31 cellular contexts compared by ENCODE assay signal in the genomic region with DNA sequence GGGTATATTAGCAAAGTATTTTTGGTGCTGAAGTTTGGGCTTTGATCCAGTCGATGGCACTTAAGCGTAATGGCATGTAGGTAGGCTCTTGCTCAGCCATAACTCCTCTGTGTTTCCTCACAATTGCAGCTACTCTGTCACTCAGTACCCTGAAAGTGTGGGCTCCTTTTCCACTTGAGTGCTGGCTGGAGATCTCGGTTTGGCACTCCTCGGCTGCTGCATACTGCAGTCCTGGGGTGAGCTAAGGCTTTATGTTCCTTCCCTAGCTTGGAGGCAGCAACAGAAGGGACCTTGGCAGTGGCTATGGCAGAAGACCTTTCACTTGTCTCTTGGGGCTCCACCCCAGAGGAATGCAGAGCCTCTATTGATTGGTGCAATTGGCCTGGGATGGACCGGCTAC.
"Had no signal": no experiment of that assay in that cellular context is flagged by ENCODE, and none has a peak within 500 bp of the region (broad histone marks: within the 10 kb centered on the region; RNA-seq: fewer than 3 reads in every experiment).

No MANE protein-coding gene starts in this region.

- H3K4me3 Mint-ChIP-seq: dendritic cell treated with granulocyte-macrophage colony-stimulating factor and Interleukin-4, amounts not matched to agents 40 ng/mL and 50 ng/mL, for 4 days; endodermal cell; mesothelial cell of epicardium; naive B cell; natural killer cell treated with Interleukin-12 subunit alpha and Interleukin-12 subunit beta and Interleukin-15 and Interleukin-18, amount 100 ng/mL, for 72 hours; neural crest cell had no signal

- DNase-seq: colonic mucosa; effector CD8-positive, alpha-beta T cell; foreskin fibroblast; gastrocnemius medialis; heart right ventricle; hippocampal formation; left cardiac atrium; left ventricle myocardium inferior; mesenchymal stem cell; mucosa of descending colon; naive B cell; stimulated activated CD4-positive, alpha-beta T cell treated with anti-CD3 and anti-CD28 coated beads, Interleukin-12 subunit alpha, Interleukin-12 subunit beta, amount 100 ng/mL, for 4 hours; stimulated activated CD4-positive, alpha-beta T cell treated with anti-CD3 and anti-CD28 coated beads, Interleukin-1b, Interleukin-23, amount 100 ng/mL, for 48 hours; stimulated activated CD4-positive, alpha-beta T cell treated with anti-CD3 and anti-CD28 coated beads, Interleukin-4, amount 100 ng/mL, for 1 hour; stimulated activated CD8-positive, alpha-beta memory T cell treated with anti-CD3 and anti-CD28 coated beads, Interleukin-4, amount 100 ng/mL, for 48 hours; stimulated activated naive CD4-positive, alpha-beta T cell; stomach had no signal

- H3K9me3 ChIP-seq: colonic mucosa, gastrocnemius medialis, mucosa of descending colon, prostate gland, tibial nerve, vagina had no signal

- H3K9me3 Mint-ChIP-seq: endodermal cell; natural killer cell treated with Interleukin-12 subunit alpha and Interleukin-12 subunit beta and Interleukin-15 and Interleukin-18, amount 100 ng/mL, for 72 hours had no signal

- H3K27ac ChIP-seq: colonic mucosa, epithelial cell of prostate, gastrocnemius medialis, heart right ventricle, left ventricle myocardium inferior, parathyroid adenoma, prostate gland, right atrium auricular region, stomach, tibial nerve, vagina had no signal

- H3K27me3 Mint-ChIP-seq: dendritic cell treated with granulocyte-macrophage colony-stimulating factor and Interleukin-4, amounts not matched to agents 40 ng/mL and 50 ng/mL, for 4 days had no signal

- H3K4me3 ChIP-seq: colonic mucosa, gastrocnemius medialis, heart right ventricle, left ventricle myocardium inferior, mucosa of descending colon, prostate gland, right atrium auricular region, smooth muscle cell, stomach, tibial nerve, vagina had no signal

- H3K36me3 ChIP-seq: colonic mucosa, gastrocnemius medialis, heart right ventricle, left ventricle myocardium inferior, prostate gland, right atrium auricular region, stomach, tibial nerve, vagina had no signal

- H3K27me3 ChIP-seq: colonic mucosa, gastrocnemius medialis, heart right ventricle, right atrium auricular region, stomach, tibial nerve, vagina had no signal

- H3K4me1 Mint-ChIP-seq: mesothelial cell of epicardium, naive B cell, neural crest cell had no signal

- H3K36me3 Mint-ChIP-seq: mesothelial cell of epicardium; naive B cell; natural killer cell treated with Interleukin-12 subunit alpha and Interleukin-12 subunit beta and Interleukin-15 and Interleukin-18, amount 100 ng/mL, for 72 hours had no signal

- ATAC-seq: esophagus mucosa; gastrocnemius medialis; left cardiac atrium; mucosa of descending colon; natural killer cell treated with Interleukin-12 subunit alpha and Interleukin-12 subunit beta and Interleukin-15 and Interleukin-18, amount 100 ng/mL, for 72 hours; sciatic nerve had no signal

- H3K4me1 ChIP-seq: colonic mucosa, gastrocnemius medialis, heart right ventricle, left ventricle myocardium inferior, parathyroid adenoma, prostate gland, right atrium auricular region, stomach, tibial nerve, vagina had no signal

- H3K27ac Mint-ChIP-seq: dendritic cell treated with granulocyte-macrophage colony-stimulating factor and Interleukin-4, amounts not matched to agents 40 ng/mL and 50 ng/mL, for 4 days; endodermal cell; mesothelial cell of epicardium; naive B cell; natural killer cell treated with Interleukin-12 subunit alpha and Interleukin-12 subunit beta and Interleukin-15 and Interleukin-18, amount 100 ng/mL, for 72 hours had no signal
